Comparison of ENCODE assay signal across 15 cellular contexts in the genomic region with DNA sequence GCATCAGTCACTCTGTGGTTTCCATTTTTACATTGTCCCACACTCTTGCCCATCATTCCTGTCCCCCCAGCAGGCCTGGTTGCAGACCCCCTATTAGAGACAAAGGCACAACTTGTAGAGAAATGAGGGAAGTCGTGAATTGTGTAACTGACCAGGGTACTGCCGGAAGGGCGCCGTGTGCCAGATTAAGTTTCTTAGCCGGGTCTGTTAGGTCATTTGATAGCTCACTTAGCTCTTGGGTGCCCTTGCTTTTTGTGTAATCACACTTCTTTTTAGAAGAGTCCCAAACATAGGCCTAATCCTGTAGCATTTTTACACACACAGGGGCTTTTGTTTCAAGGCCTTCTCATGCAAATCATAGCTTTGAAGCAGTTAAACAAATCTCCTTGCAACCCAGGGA.
"Had no signal": no experiment of that assay in that cellular context is flagged by ENCODE, and none has a peak within 500 bp of the region (broad histone marks: within the 10 kb centered on the region; RNA-seq: fewer than 3 reads in every experiment).

No MANE protein-coding gene starts in this region.

- H3K4me3 Mint-ChIP-seq: naive thymus-derived CD4-positive, alpha-beta T cell had no signal

- DNase-seq: effector memory CD4-positive, alpha-beta T cell; gastrocnemius medialis; kidney; left cardiac atrium; left ventricle myocardium superior; mesendoderm; naive thymus-derived CD4-positive, alpha-beta T cell; occipital lobe; pancreas; right cardiac atrium; small intestine; stimulated activated CD4-positive, alpha-beta T cell treated with anti-CD3 and anti-CD28 coated beads, Interleukin-12 subunit alpha, Interleukin-12 subunit beta, amount 100 ng/mL, for 4 hours; stimulated activated naive CD4-positive, alpha-beta T cell treated with Interleukin-2 at 50 U/mL for 16 hours; trophoblast cell had no signal

- H3K27ac Mint-ChIP-seq: naive thymus-derived CD4-positive, alpha-beta T cell; progenitor cell of endocrine pancreas had no signal

- ATAC-seq: gastrocnemius medialis; left cardiac atrium; left ventricle myocardium superior; naive thymus-derived CD4-positive, alpha-beta T cell; pancreas; right cardiac atrium had no signal

- H3K27me3 Mint-ChIP-seq: naive thymus-derived CD4-positive, alpha-beta T cell had no signal
